8 cellular contexts compared by ENCODE assay signal in genomic region chr1:220733090-220733569, GRCh38. TPM values are rescaled to one million over a fixed set of nuclear protein-coding genes. Genes with fewer than 3 reads are reported as not detected.
A peak's percentile ranks its signal among the peaks of the same experiment; 100 is the strongest.
DNase-seq lines count a peak whose midpoint lies in the region; ATAC-seq and TF ChIP-seq lines count a peak whose summit lies in the region.

No MANE protein-coding gene starts in this region.

- H3K4me1 Mint-ChIP-seq in CD14-positive monocyte = peaks cover 31% of the 10 kb centered on the region
- H3K4me1 Mint-ChIP-seq in activated CD4-positive, alpha-beta memory T cell treated with anti-CD3 and anti-CD28 coated beads for 36 hours (ENCODE audit: low read depth) = peaks cover 12% of the 10 kb centered on the region
- peaks cover 11% of the 10 kb centered on the region for H3K4me1 Mint-ChIP-seq in mesothelial cell of epicardium

- ATAC-seq in GM19395 (IDR thresholded peaks at IDR 0.05; ENCODE audit: unreplicated experiment) = peak; percentile 94
- peak; percentile 66 for ATAC-seq in HG03469 (IDR thresholded peaks at IDR 0.05; ENCODE audit: unreplicated experiment)

- H3K27me3 Mint-ChIP-seq in CD14-positive monocyte (ENCODE audit: low read depth in 3 of 3) (peaks cover under 1 to 9% (median 3%) of the 10 kb centered on the region in 3 donors), mesothelial cell of epicardium (ENCODE audit: low read depth) (peaks cover 2% of the 10 kb centered on the region)
- no peaks in the 10 kb centered on the region for H3K27me3 Mint-ChIP-seq in activated CD4-positive, alpha-beta memory T cell treated with anti-CD3 and anti-CD28 coated beads for 36 hours

- POLR2A ChIA-PET in activated CD4-positive, alpha-beta memory T cell treated with anti-CD3 and anti-CD28 coated beads for 36 hours (lab: Charles Lee) = no interaction called here

- peak overlapping the region in 6 of 7 donors; percentile 22 to 90 (median 64) for H3K27ac Mint-ChIP-seq in CD14-positive monocyte
- H3K27ac Mint-ChIP-seq in activated CD4-positive, alpha-beta memory T cell treated with anti-CD3 and anti-CD28 coated beads for 36 hours = no peak overlapping the region
- H3K27ac Mint-ChIP-seq in mesothelial cell of epicardium = no peak overlapping the region

- CTCF ChIA-PET in activated CD4-positive, alpha-beta memory T cell treated with anti-CD3 and anti-CD28 coated beads for 36 hours (lab: Charles Lee) = interaction anchor here (0.6 to 2.7 kb wide), 38 partner anchors 8 to 620 kb away, joined by 3 to 21 read pairs (median 4); partner anchors contain the start of gene MTARC2

- peak; percentile 82 for DNase-seq in CD14-positive monocyte (ENCODE audit: low spot score)
- DNase-seq in NCI-H774 (lab: John Stamatoyannopoulos, UW) = peak; percentile 74
- DNase-seq in activated CD4-positive, alpha-beta memory T cell treated with anti-CD3 and anti-CD28 coated beads for 36 hours = peak; percentile 88
- DNase-seq in effector CD8-positive, alpha-beta T cell (lab: John Stamatoyannopoulos, UW) = peak; percentile 54
- DNase-seq in mesothelial cell of epicardium (ENCODE audit: low spot score in 2 of 2, unreplicated experiment in 2 of 2) = peak in 1 of 2 experiments; percentile 79
- DNase-seq in stimulated activated CD8-positive, alpha-beta memory T cell treated with anti-CD3 and anti-CD28 coated beads, Interleukin-15, amount 100 ng/mL, for 24 hours (ENCODE audit: low read depth) = peak; percentile 62

- H3K9me3 Mint-ChIP-seq in CD14-positive monocyte = peaks cover 0 to 2% (median 0%) of the 10 kb centered on the region in 7 donors
- H3K9me3 Mint-ChIP-seq in activated CD4-positive, alpha-beta memory T cell treated with anti-CD3 and anti-CD28 coated beads for 36 hours = no peaks in the 10 kb centered on the region
- H3K9me3 Mint-ChIP-seq in mesothelial cell of epicardium = no peaks in the 10 kb centered on the region

- intact Hi-C loops in CD14-positive monocyte (cut with micrococcal nuclease) = loop anchor here in 1 of 2 donors (5.0 kb wide), 1 partner anchor 41 kb away; the partner anchor contains the start of gene C1orf115
- intact Hi-C loops in activated CD4-positive, alpha-beta memory T cell treated with anti-CD3 and anti-CD28 coated beads for 36 hours (cut with micrococcal nuclease) = loop anchor here (1.0 to 5.0 kb wide), 6 partner anchors 43 to 621 kb away; partner anchors contain the start of gene C1orf115

- peak overlapping the region in 1 of 2 donors; percentile 65 for H3K4me3 Mint-ChIP-seq in CD14-positive monocyte
- peak overlapping the region; percentile 24 for H3K4me3 Mint-ChIP-seq in activated CD4-positive, alpha-beta memory T cell treated with anti-CD3 and anti-CD28 coated beads for 36 hours
- H3K4me3 Mint-ChIP-seq in mesothelial cell of epicardium = peak overlapping the region; percentile 30

- TF ChIP-seq CTCF in CD14-positive monocyte (IDR thresholded peaks at IDR 0.05) (peak; percentile 91), mesothelial cell of epicardium (IDR thresholded peaks at IDR 0.05; ENCODE audit: unreplicated experiment) (peak; percentile 87)

- H3K36me3 Mint-ChIP-seq in CD14-positive monocyte (peaks cover 0 to 2% of the 10 kb centered on the region in 2 donors), mesothelial cell of epicardium (no peaks in the 10 kb centered on the region)
- no peaks in the 10 kb centered on the region for H3K36me3 Mint-ChIP-seq in activated CD4-positive, alpha-beta memory T cell treated with anti-CD3 and anti-CD28 coated beads for 36 hours

RNA-seq across cellular contexts. Expression of gene MTARC2, which starts 15.0 kb away (rescaled TPM):
- polyA plus RNA-seq in CD14-positive monocyte = under 1 TPM; 0.29 to 0.56 TPM
- total RNA-seq in activated CD4-positive, alpha-beta memory T cell treated with anti-CD3 and anti-CD28 coated beads for 36 hours = not detected
- total RNA-seq in mesothelial cell of epicardium = 10.7 to 12.5 TPM (median 12.2 TPM) in 3 replicates

RNA-seq across cellular contexts. Expression of gene C1orf115, which starts 43.0 kb away (rescaled TPM):
- 1 to 10 TPM; 1.9 to 3.1 TPM for polyA plus RNA-seq in CD14-positive monocyte
- total RNA-seq in activated CD4-positive, alpha-beta memory T cell treated with anti-CD3 and anti-CD28 coated beads for 36 hours = under 1 TPM; 0.73 to 0.76 TPM
- 1.4 to 1.8 TPM (median 1.7 TPM) in 3 replicates for total RNA-seq in mesothelial cell of epicardium

RNA-seq across cellular contexts. Expression of gene MTARC1, which starts 53.6 kb away (rescaled TPM):
- 10 to 100 TPM; 70.9 to 80.6 TPM for polyA plus RNA-seq in CD14-positive monocyte
- total RNA-seq in activated CD4-positive, alpha-beta memory T cell treated with anti-CD3 and anti-CD28 coated beads for 36 hours = not detected
- total RNA-seq in mesothelial cell of epicardium = 10.8 to 12.1 TPM (median 11.9 TPM) in 3 replicates

Comparison
In these comparisons a context has a peak if more than half of its experiments do, and no peak if none do; other contexts are left out.
1. H3K27ac Mint-ChIP-seq: peak in CD14-positive monocyte (6 of 7); none in activated CD4-positive, alpha-beta memory T cell treated with anti-CD3 and anti-CD28 coated beads for 36 hours (single experiment) and mesothelial cell of epicardium (single experiment).
2. RNA of gene MTARC2, which starts 15.0 kb away (total RNA-seq): 10.7 to 12.5 TPM in mesothelial cell of epicardium; not detected in activated CD4-positive, alpha-beta memory T cell treated with anti-CD3 and anti-CD28 coated beads for 36 hours; every median in the first group is over 10 times any median in the second.
3. RNA of gene MTARC1, which starts 53.6 kb away (total RNA-seq): 10.8 to 12.1 TPM in mesothelial cell of epicardium; not detected in activated CD4-positive, alpha-beta memory T cell treated with anti-CD3 and anti-CD28 coated beads for 36 hours; every median in the first group is over 10 times any median in the second.